In the genomic region with DNA sequence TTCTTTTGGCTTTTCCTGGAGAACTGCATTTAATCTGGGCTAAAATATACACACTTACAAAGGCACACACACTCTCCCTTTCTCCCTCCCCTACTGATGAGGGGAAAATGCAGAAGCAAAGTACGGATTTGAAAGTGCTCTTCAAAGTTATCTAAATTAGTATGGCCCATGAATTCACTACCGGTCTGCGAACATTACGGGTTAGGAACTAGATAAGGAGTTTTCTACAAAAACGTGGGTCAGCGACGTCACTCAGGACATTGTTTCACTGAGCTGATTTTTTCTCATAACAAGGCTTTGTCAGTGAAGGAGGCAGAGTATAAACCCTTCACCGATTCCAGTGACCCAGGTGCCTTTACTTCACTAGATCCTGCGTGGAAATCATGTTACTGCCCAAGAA, we compare ENCODE assay signal across 25 cellular contexts. TPM values are rescaled to one million over a fixed set of nuclear protein-coding genes. Genes with fewer than 3 reads are reported as not detected.
A peak's percentile ranks its signal among the peaks of the same experiment; 100 is the strongest.
DNase-seq lines count a peak whose midpoint lies in the region; ATAC-seq and TF ChIP-seq lines count a peak whose summit lies in the region.
"Had no signal": no experiment of that assay in that cellular context is flagged by ENCODE, and none has a peak within 500 bp of the region (broad histone marks: within the 10 kb centered on the region; RNA-seq: fewer than 3 reads in every experiment).

No MANE protein-coding gene starts in this region.

- no peaks in the 10 kb centered on the region for H4K20me1 ChIP-seq in MM.1S (ENCODE audit: insufficient read depth, low read length)

- H3K4me3 Mint-ChIP-seq in activated T-helper 17 cell treated with anti-CD3 and anti-CD28 coated beads, Interleukin-2, amount 50 U/mL, for 72 hours = no peak overlapping the region
- H3K4me3 Mint-ChIP-seq: activated naive CD8-positive, alpha-beta T cell treated with anti-CD3 and anti-CD28 coated beads, Interleukin-2, amount 10 ng/mL, durations not matched to agents 7 days and 5 days; activated T-cell treated with anti-CD3 and anti-CD28 coated beads, Interleukin-2, amount 50 U/mL, for 4 hours; nephron progenitor cell had no signal

- CTCF ChIA-PET in GM10248 (lab: Yijun Ruan, JAX) = interaction anchor here (1.6 to 5.0 kb wide), 3 partner anchors 9 to 73 kb away, joined by 8 to 54 read pairs (median 10); no protein-coding TSS in a partner anchor

- DNase-seq in activated effector memory CD4-positive, alpha-beta T cell treated with anti-CD3 and anti-CD28 coated beads, Interleukin-2, amount 50 U/mL, for 16 hours = peak; percentile 27
- no peak for DNase-seq in activated effector memory CD4-positive, alpha-beta T cell treated with Interleukin-2 at 50 U/mL for 16 hours
- DNase-seq in thoracic aorta (ENCODE audit: low spot score) = no peak
- no peak for DNase-seq in GM13976 (ENCODE audit: low spot score)
- DNase-seq in MM.1S = no peak
- no peak for DNase-seq in GM10248 (ENCODE audit: extremely low spot score)
- DNase-seq: activated CD8-positive, alpha-beta memory T cell treated with anti-CD3 and anti-CD28 coated beads for 24 hours; activated naive CD8-positive, alpha-beta T cell treated with anti-CD3 and anti-CD28 coated beads, Interleukin-2, amount 10 ng/mL, durations not matched to agents 7 days and 5 days; activated T-cell treated with anti-CD3 and anti-CD28 coated beads, Interleukin-2, amount 50 U/mL, for 4 hours; body of pancreas; Calu3; effector CD4-positive, alpha-beta T cell; left colon; NCI-H187; nephron progenitor cell; pancreas; RPMI8226; stimulated activated CD4-positive, alpha-beta T cell treated with anti-CD3 and anti-CD28 coated beads, Interleukin-4, amount 100 ng/mL, for 4 hours; T-helper 2 cell had no signal

- H3K36me3 Mint-ChIP-seq in activated T-helper 17 cell treated with anti-CD3 and anti-CD28 coated beads, Interleukin-2, amount 50 U/mL, for 72 hours (ENCODE audit: low read depth) = peaks cover 94% of the 10 kb centered on the region

- H3K9me3 Mint-ChIP-seq in activated T-helper 17 cell treated with anti-CD3 and anti-CD28 coated beads, Interleukin-2, amount 50 U/mL, for 72 hours = no peaks in the 10 kb centered on the region
- H3K9me3 Mint-ChIP-seq: activated naive CD8-positive, alpha-beta T cell treated with anti-CD3 and anti-CD28 coated beads, Interleukin-2, amount 10 ng/mL, durations not matched to agents 7 days and 5 days; activated T-cell treated with anti-CD3 and anti-CD28 coated beads, Interleukin-2, amount 50 U/mL, for 4 hours; nephron progenitor cell had no signal

- no peak overlapping the region for H2AFZ ChIP-seq in MM.1S (ENCODE audit: low read length)

- POLR2A ChIA-PET in GM10248 (lab: Yijun Ruan, JAX) = no interaction called here

- H3K79me2 ChIP-seq in MM.1S (ENCODE audit: low read length) = peaks cover 89% of the 10 kb centered on the region

- H3K4me3 ChIP-seq in muscle layer of duodenum (ENCODE audit: low read depth in 1 of 2, low read length in 2 of 2) (peak overlapping the region in 1 of 2 donors; percentile 23), thoracic aorta (no peak overlapping the region), MM.1S (ENCODE audit: low read length) (no peak overlapping the region)
- H3K4me3 ChIP-seq: A549, body of pancreas, pancreas, SK-N-MC had no signal

- H3K4me1 Mint-ChIP-seq in activated T-helper 17 cell treated with anti-CD3 and anti-CD28 coated beads, Interleukin-2, amount 50 U/mL, for 72 hours = peaks cover 4% of the 10 kb centered on the region

- H3K9me3 ChIP-seq in muscle layer of duodenum (ENCODE audit: control insufficient read depth in 1 of 2, low read length in 2 of 2) (no peaks in the 10 kb centered on the region), thoracic aorta (no peaks in the 10 kb centered on the region), MM.1S (replicated peaks; ENCODE audit: insufficient read depth, low read length) (no peaks in the 10 kb centered on the region)
- H3K9me3 ChIP-seq: A549, body of pancreas, pancreas had no signal

- H3F3A ChIP-seq in MM.1S (ENCODE audit: insufficient read depth, low read length) = no peaks in the 10 kb centered on the region

- H3K27me3 ChIP-seq in muscle layer of duodenum (ENCODE audit: low read depth, low read length) (no peaks in the 10 kb centered on the region), thoracic aorta (replicated peaks; ENCODE audit: insufficient read depth) (no peaks in the 10 kb centered on the region), MM.1S (replicated peaks; ENCODE audit: insufficient read depth, low read length) (no peaks in the 10 kb centered on the region)
- H3K27me3 ChIP-seq: body of pancreas, pancreas had no signal

- no peak for ATAC-seq in activated T-helper 17 cell treated with anti-CD3 and anti-CD28 coated beads, Interleukin-2, amount 50 U/mL, for 72 hours (replicated peaks)
- no peak for ATAC-seq in thoracic aorta (ENCODE audit: insufficient number of reproducible peaks, low FRiP score, low read depth)
- ATAC-seq: activated T-cell treated with anti-CD3 and anti-CD28 coated beads, Interleukin-2, amount 50 U/mL, for 4 hours; body of pancreas; left colon; pancreas had no signal

- H3K27ac ChIP-seq in muscle layer of duodenum (ENCODE audit: low read length) (peak overlapping the region; percentile 48), thoracic aorta (peak overlapping the region; percentile 72 to 84), MM.1S (ENCODE audit: low read length) (no peak overlapping the region)
- H3K27ac ChIP-seq: body of pancreas, epithelial cell of prostate, HL-60, pancreas, SK-N-MC had no signal

- no peak overlapping the region for H3K4me2 ChIP-seq in MM.1S (ENCODE audit: low read depth, low read length)
- H3K4me2 ChIP-seq: A549 had no signal

- H3K9ac ChIP-seq in MM.1S (ENCODE audit: low read length) = no peak overlapping the region

- H3K4me1 ChIP-seq in muscle layer of duodenum (ENCODE audit: control insufficient read depth in 1 of 2, insufficient read depth in 2 of 2, low read length in 2 of 2) = peaks cover 0 to 36% of the 10 kb centered on the region in 2 donors
- peaks cover 9 to 33% of the 10 kb centered on the region in 2 donors for H3K4me1 ChIP-seq in thoracic aorta (ENCODE audit: control insufficient read depth in 1 of 2, low read depth in 2 of 2)
- peaks cover 5% of the 10 kb centered on the region for H3K4me1 ChIP-seq in MM.1S (ENCODE audit: low read length)
- H3K4me1 ChIP-seq: body of pancreas, pancreas had no signal

- H3K36me3 ChIP-seq in muscle layer of duodenum (ENCODE audit: control insufficient read depth in 1 of 2, insufficient read depth in 2 of 2, low read length in 2 of 2) (peaks cover 16 to 42% of the 10 kb centered on the region in 2 donors), thoracic aorta (peaks cover 6% of the 10 kb centered on the region), MM.1S (replicated peaks; ENCODE audit: insufficient read depth, low read length) (peaks cover 31% of the 10 kb centered on the region)

- no peaks in the 10 kb centered on the region for H3K9me2 ChIP-seq in MM.1S (replicated peaks; ENCODE audit: insufficient read depth, low read length)

- peak overlapping the region; percentile 74 for H3K27ac Mint-ChIP-seq in activated T-helper 17 cell treated with anti-CD3 and anti-CD28 coated beads, Interleukin-2, amount 50 U/mL, for 72 hours
- H3K27ac Mint-ChIP-seq: nephron progenitor cell had no signal

- H3K27me3 Mint-ChIP-seq in activated T-helper 17 cell treated with anti-CD3 and anti-CD28 coated beads, Interleukin-2, amount 50 U/mL, for 72 hours = no peaks in the 10 kb centered on the region
- H3K27me3 Mint-ChIP-seq: activated naive CD8-positive, alpha-beta T cell treated with anti-CD3 and anti-CD28 coated beads, Interleukin-2, amount 10 ng/mL, durations not matched to agents 7 days and 5 days had no signal

- no peak for TF ChIP-seq CTCF in thoracic aorta (IDR thresholded peaks at IDR 0.05)
- TF ChIP-seq CTCF in GM13976 (IDR thresholded peaks at IDR 0.05; ENCODE audit: borderline replicate concordance, control extremely low read depth, extremely low read depth, insufficient read depth, missing control alignments) = no peak
- TF ChIP-seq CTCF in MM.1S (IDR thresholded peaks at IDR 0.05; ENCODE audit: low read length) = no peak
- no peak for TF ChIP-seq CTCF in GM10248 (IDR thresholded peaks at IDR 0.05; ENCODE audit: control extremely low read depth, extremely low read depth, low read depth, missing control alignments)

- in situ Hi-C loops in GM13976 (cut with MboI; ENCODE audit: low sequenced_read_pairs, unreplicated experiment) = no loop called here

RNA-seq across cellular contexts. Expression of gene COA5, which starts 47.3 kb away (rescaled TPM):
- 10 to 100 TPM; 22.9 to 25.2 TPM for total RNA-seq in activated T-helper 17 cell treated with anti-CD3 and anti-CD28 coated beads, Interleukin-2, amount 50 U/mL, for 72 hours
- 10 to 100 TPM; 29.8 to 37.5 TPM for total RNA-seq in thoracic aorta

RNA-seq across cellular contexts. Expression of gene UNC50, which starts 47.4 kb away (rescaled TPM):
- total RNA-seq in activated T-helper 17 cell treated with anti-CD3 and anti-CD28 coated beads, Interleukin-2, amount 50 U/mL, for 72 hours = 10 to 100 TPM; 19.5 to 26.0 TPM
- total RNA-seq in thoracic aorta = 10 to 100 TPM; 32.6 to 38.2 TPM
